In the genomic region with DNA sequence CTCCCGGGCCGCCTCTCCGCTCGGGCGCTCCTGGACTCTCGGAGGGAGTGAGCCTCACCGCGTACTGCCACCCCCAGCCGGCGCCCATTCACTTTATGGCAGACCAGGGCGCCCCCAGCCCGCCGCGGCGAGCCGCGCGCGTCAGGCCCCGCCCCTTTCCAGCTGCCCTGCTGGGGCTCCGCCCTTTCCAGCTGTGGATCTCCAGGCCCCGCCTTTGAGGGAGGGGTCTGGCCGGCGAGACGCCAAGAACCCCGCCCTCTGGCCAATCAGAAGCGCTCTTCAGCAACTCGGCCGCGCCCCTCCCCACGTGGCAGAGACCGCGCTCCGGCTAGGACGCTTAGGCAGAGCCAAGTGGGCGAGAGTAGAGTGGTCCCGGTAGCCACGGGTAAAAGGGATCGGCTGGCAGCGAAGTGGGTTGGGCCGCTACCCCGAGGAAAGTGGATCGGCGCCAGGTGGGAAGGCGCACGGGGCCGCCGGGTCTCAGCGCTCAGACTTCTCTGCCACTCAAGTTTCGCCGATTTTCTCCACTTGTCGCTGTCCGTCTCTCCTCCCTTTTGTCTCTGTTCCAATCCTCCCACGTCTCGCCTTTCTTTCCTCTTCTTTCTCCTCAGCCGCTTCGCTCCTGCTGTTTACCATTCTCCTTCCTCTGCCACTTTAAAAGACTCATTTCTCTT, we compare ENCODE assay signal across 9 cellular contexts. TPM values are rescaled to one million over a fixed set of nuclear protein-coding genes. Genes with fewer than 3 reads are reported as not detected.
DNase-seq lines count a peak whose midpoint lies in the region; ATAC-seq and TF ChIP-seq lines count a peak whose summit lies in the region.
"Had no signal": no experiment of that assay in that cellular context is flagged by ENCODE, and none has a peak within 500 bp of the region (broad histone marks: within the 10 kb centered on the region; RNA-seq: fewer than 3 reads in every experiment).

Gene PITX3 (minus strand): TSS at position 69 of the 674 bp plus-strand sequence. CDS start 9,432 bp downstream, outside the sequence.

- TF ChIP-seq EP300 in suprapubic skin (IDR thresholded peaks at IDR 0.05): no peak

- H3K9ac ChIP-seq in HUES6 (ENCODE audit: low read length): peak within 1 kb of the TSS; percentile 31

- CTCF ChIA-PET in CD4-positive, alpha-beta T cell (lab: Charles Lee): interaction anchor here (0.6 to 3.6 kb wide), 2 partner anchors 11 to 72 kb away, joined by 3 to 35 read pairs; no protein-coding TSS in a partner anchor

- H3K27me3 Mint-ChIP-seq in CD4-positive, alpha-beta T cell: peaks cover 64% of the 10 kb centered on the region
- H3K27me3 Mint-ChIP-seq in glutamatergic neuron (ENCODE audit: unreplicated experiment) (peaks cover 29% of the 10 kb centered on the region), osteocyte (ENCODE audit: unreplicated experiment) (peaks cover 33% of the 10 kb centered on the region)

- no peaks in the 10 kb centered on the region for H3K9me3 ChIP-seq in CD4-positive, alpha-beta T cell (ENCODE audit: control insufficient read depth, low read length)
- H3K9me3 ChIP-seq in HUES6 (ENCODE audit: control insufficient read depth, insufficient read depth, low read depth, low read length) (no peaks in the 10 kb centered on the region), suprapubic skin (no peaks in the 10 kb centered on the region)

- H3K4me1 ChIP-seq in HUES6 (ENCODE audit: control insufficient read depth, insufficient read depth, low read length) (peaks cover 25% of the 10 kb centered on the region), suprapubic skin (peaks cover 32% of the 10 kb centered on the region)

- H3K36me3 Mint-ChIP-seq in CD4-positive, alpha-beta T cell (ENCODE audit: low read depth): peaks cover 9% of the 10 kb centered on the region
- H3K36me3 Mint-ChIP-seq in activated naive CD4-positive, alpha-beta T cell treated with anti-CD3 and anti-CD28 coated beads, Interleukin-2, amount 50 U/mL, for 72 hours: peaks cover 6 to 20% of the 10 kb centered on the region in 2 donors
- H3K36me3 Mint-ChIP-seq in glutamatergic neuron (ENCODE audit: unreplicated experiment): peaks cover 5% of the 10 kb centered on the region
- no peaks in the 10 kb centered on the region for H3K36me3 Mint-ChIP-seq in osteocyte (ENCODE audit: unreplicated experiment)

- H3K27ac ChIP-seq in CD4-positive, alpha-beta T cell (ENCODE audit: low read depth, low read length): no peak within 1 kb of the TSS
- no peak within 1 kb of the TSS for H3K27ac ChIP-seq in HUES6 (ENCODE audit: low read depth, low read length)
- H3K27ac ChIP-seq in suprapubic skin: no peak within 1 kb of the TSS

- no peak for TF ChIP-seq CTCF in CD4-positive, alpha-beta T cell (IDR thresholded peaks at IDR 0.05)
- TF ChIP-seq CTCF in glutamatergic neuron (IDR thresholded peaks at IDR 0.05; ENCODE audit: partially characterized antibody, unreplicated experiment): no peak
- TF ChIP-seq CTCF in osteocyte (IDR thresholded peaks at IDR 0.05): no peak
- TF ChIP-seq CTCF in suprapubic skin (IDR thresholded peaks at IDR 0.05): no peak

- ATAC-seq in CD4-positive, alpha-beta T cell (ENCODE audit: poor library complexity): peak; percentile 55
- ATAC-seq in GM19438 (IDR thresholded peaks at IDR 0.05; ENCODE audit: low read depth, unreplicated experiment): peak; percentile 49
- peak; percentile 26 to 73 for ATAC-seq in activated naive CD4-positive, alpha-beta T cell treated with anti-CD3 and anti-CD28 coated beads, Interleukin-2, amount 50 U/mL, for 72 hours

- TF ChIP-seq POLR2A in suprapubic skin (IDR thresholded peaks at IDR 0.05): no peak

- peaks cover 34% of the 10 kb centered on the region for H3K4me1 Mint-ChIP-seq in CD4-positive, alpha-beta T cell (ENCODE audit: low read depth)
- H3K4me1 Mint-ChIP-seq in glutamatergic neuron (ENCODE audit: low read depth, unreplicated experiment): peaks cover 18% of the 10 kb centered on the region
- H3K4me1 Mint-ChIP-seq in osteocyte (ENCODE audit: unreplicated experiment): peaks cover 25% of the 10 kb centered on the region

- intact Hi-C loops in CD4-positive, alpha-beta T cell (cut with DNase I, micrococcal nuclease): loop anchor here in 1 of 2 experiments (5.0 kb wide), 3 partner anchors 89 to 889 kb away; partner anchors contain the start of genes ACTR1A, BTRC, NOLC1 and SUFU

- no peak within 1 kb of the TSS for H3K27ac Mint-ChIP-seq in CD4-positive, alpha-beta T cell
- H3K27ac Mint-ChIP-seq in activated naive CD4-positive, alpha-beta T cell treated with anti-CD3 and anti-CD28 coated beads, Interleukin-2, amount 50 U/mL, for 72 hours: peak within 1 kb of the TSS in 1 of 2 donors; percentile 5
- H3K27ac Mint-ChIP-seq in glutamatergic neuron (ENCODE audit: unreplicated experiment) (peak within 1 kb of the TSS; percentile 46), osteocyte (ENCODE audit: unreplicated experiment) (peak within 1 kb of the TSS; percentile 57)

- H3K36me3 ChIP-seq in HUES6 (ENCODE audit: control insufficient read depth, insufficient read depth, low read length): no peaks in the 10 kb centered on the region
- H3K36me3 ChIP-seq in suprapubic skin: no peaks in the 10 kb centered on the region

- POLR2A ChIA-PET in CD4-positive, alpha-beta T cell (lab: Charles Lee): interaction anchor here (1.9 kb wide), 1 partner anchor 11 kb away, joined by 13 read pairs; no protein-coding TSS in a partner anchor

- no peaks in the 10 kb centered on the region for H3K9me3 Mint-ChIP-seq in CD4-positive, alpha-beta T cell
- H3K9me3 Mint-ChIP-seq in activated naive CD4-positive, alpha-beta T cell treated with anti-CD3 and anti-CD28 coated beads, Interleukin-2, amount 50 U/mL, for 72 hours: no peaks in the 10 kb centered on the region
- H3K9me3 Mint-ChIP-seq in glutamatergic neuron (ENCODE audit: unreplicated experiment) (peaks cover 6% of the 10 kb centered on the region), osteocyte (ENCODE audit: unreplicated experiment) (no peaks in the 10 kb centered on the region)

- peak within 1 kb of the TSS; percentile 70 for H3K4me3 Mint-ChIP-seq in CD4-positive, alpha-beta T cell
- H3K4me3 Mint-ChIP-seq in glutamatergic neuron (ENCODE audit: unreplicated experiment) (peak within 1 kb of the TSS; percentile 97), osteocyte (ENCODE audit: unreplicated experiment) (peak within 1 kb of the TSS; percentile 85)

- peak within 1 kb of the TSS; percentile 74 for H3K4me3 ChIP-seq in HUES6 (ENCODE audit: low read depth, low read length)
- peak within 1 kb of the TSS; percentile 59 for H3K4me3 ChIP-seq in suprapubic skin

- H3K27me3 ChIP-seq in CD4-positive, alpha-beta T cell (ENCODE audit: control insufficient read depth, insufficient read depth, low read length): peaks cover 28% of the 10 kb centered on the region
- H3K27me3 ChIP-seq in HUES6 (ENCODE audit: control insufficient read depth, insufficient read depth, low read length): peaks cover 67% of the 10 kb centered on the region
- no peaks in the 10 kb centered on the region for H3K27me3 ChIP-seq in suprapubic skin

- 2% methylated on average over 22 of the region's 57 CpGs for WGBS in suprapubic skin

- peak; percentile 68 to 88 (median 80) for DNase-seq in CD4-positive, alpha-beta T cell
- DNase-seq in SKM-1 (lab: John Stamatoyannopoulos, UW; ENCODE audit: unreplicated experiment) (peak; percentile 62), glutamatergic neuron (peak; percentile 84), osteocyte (ENCODE audit: extremely low spot score, unreplicated experiment) (peak; percentile 97), suprapubic skin (ENCODE audit: low spot score in 2 of 2) (peak; percentile 96)
- peak; percentile 84 to 97 for DNase-seq in activated naive CD4-positive, alpha-beta T cell treated with anti-CD3 and anti-CD28 coated beads, Interleukin-2, amount 50 U/mL, for 72 hours (ENCODE audit: low spot score in 2 of 2)

RNA-seq across cellular contexts. Expression of gene PITX3, which starts in this region (rescaled TPM):
- not detected for total RNA-seq in CD4-positive, alpha-beta T cell
- not detected for total RNA-seq in activated naive CD4-positive, alpha-beta T cell treated with anti-CD3 and anti-CD28 coated beads, Interleukin-2, amount 50 U/mL, for 72 hours
- not detected for total RNA-seq in glutamatergic neuron (ENCODE audit: unreplicated experiment)
- 0.31 TPM in 1 of 2 replicates, not detected in the other for total RNA-seq in osteocyte
- total RNA-seq in suprapubic skin: not detected
- total RNA-seq: activated CD8-positive, alpha-beta memory T cell treated with anti-CD3 and anti-CD28 coated beads for 36 hours had no signal

Comparison
In these comparisons a context has a peak if more than half of its experiments do, and no peak if none do; other contexts are left out.
1. Peak in DNase-seq and ATAC-seq in CD4-positive, alpha-beta T cell; RNA of the gene not detected or under 1 TPM.
2. Peak in DNase-seq and ATAC-seq in activated naive CD4-positive, alpha-beta T cell treated with anti-CD3 and anti-CD28 coated beads, Interleukin-2, amount 50 U/mL, for 72 hours; RNA of the gene not detected or under 1 TPM.
3. Peak in DNase-seq in glutamatergic neuron; RNA of the gene not detected or under 1 TPM.
4. Peak in DNase-seq in osteocyte; RNA of the gene not detected or under 1 TPM.
5. Peak in DNase-seq and H3K4me3 ChIP-seq in suprapubic skin; RNA of the gene not detected or under 1 TPM.